In genomic region chr15:23039151-23039916, GRCh38 we compare ENCODE assay signal across 1 cellular context.
TF ChIP-seq lines count a peak whose summit lies in the region.

Gene TUBGCP5, minus strand, starts transcription at chr15:23039569. Its CDS starts 26 bp downstream, at chr15:23039543.

TF ChIP-seq in HepG2, 621 proteins besides CTCF, POLR2A, EP300 and RAD21 (continued from another document):
- TF ChIP-seq RNF219 (CRISPR knock-in tag; IDR thresholded peaks at IDR 0.05) (no peak), TEF (CRISPR knock-in tag; IDR thresholded peaks at IDR 0.05) (no peak), DNMT1 (CRISPR knock-in tag; IDR thresholded peaks at IDR 0.05) (peak; percentile 70; the same call in 1 of the 2 replicates), ZNF17 (CRISPR knock-in tag; IDR thresholded peaks at IDR 0.05) (no peak), DZIP1 (CRISPR knock-in tag; IDR thresholded peaks at IDR 0.05) (0 out of 2 replicates have a peak, but pooled peaks have one; percentile 64), RBM39 (IDR thresholded peaks at IDR 0.05; ENCODE audit: low read depth, low read length, poor library complexity, severe bottlenecking) (no peak), SMYD3 (CRISPR knock-in tag; IDR thresholded peaks at IDR 0.05) (no peak), ZSCAN9 (CRISPR knock-in tag; IDR thresholded peaks at IDR 0.05; ENCODE audit: borderline replicate concordance) (peak; percentile 70; the same call in 1 of the 2 replicates), NFE2 (CRISPR knock-in tag; IDR thresholded peaks at IDR 0.05) (no peak), POLR2AphosphoS2 (IDR thresholded peaks at IDR 0.05; ENCODE audit: low read depth, low read length) (no peak), HDAC1 (CRISPR knock-in tag; IDR thresholded peaks at IDR 0.05) (peak; percentile 93), MBD4 (IDR thresholded peaks at IDR 0.05; ENCODE audit: borderline replicate concordance, low read length) (no peak), JUNB (CRISPR knock-in tag; IDR thresholded peaks at IDR 0.05; ENCODE audit: borderline replicate concordance) (0 out of 2 replicates have a peak, but pooled peaks have one; percentile 25), ZNF598 (CRISPR knock-in tag; IDR thresholded peaks at IDR 0.05; ENCODE audit: borderline replicate concordance) (peak; percentile 83), ZNF275 (CRISPR knock-in tag; IDR thresholded peaks at IDR 0.05; ENCODE audit: borderline replicate concordance) (peak; percentile 41; the same call in 1 of the 2 replicates), ZNF282 (IDR thresholded peaks at IDR 0.05; ENCODE audit: partially characterized antibody) (no peak), MAF1 (CRISPR knock-in tag; IDR thresholded peaks at IDR 0.05; ENCODE audit: borderline replicate concordance) (no peak), TRIM24 (CRISPR knock-in tag; IDR thresholded peaks at IDR 0.05) (no peak), SMARCE1 (IDR thresholded peaks at IDR 0.05; ENCODE audit: borderline replicate concordance) (no peak), ATF4 (CRISPR knock-in tag; IDR thresholded peaks at IDR 0.05) (no peak), ZNF773 (CRISPR knock-in tag; IDR thresholded peaks at IDR 0.05; ENCODE audit: borderline replicate concordance) (no peak), ZFP90 (CRISPR knock-in tag; IDR thresholded peaks at IDR 0.05; ENCODE audit: borderline replicate concordance) (no peak), HNF1A (IDR thresholded peaks at IDR 0.05; ENCODE audit: low read depth) (no peak), HNF1A (CRISPR knock-in tag; IDR thresholded peaks at IDR 0.05; ENCODE audit: borderline replicate concordance) (peak; percentile 52), SIX4 (CRISPR knock-in tag; IDR thresholded peaks at IDR 0.05) (0 out of 2 replicates have a peak, but pooled peaks have one; percentile 45), HMGA1 (CRISPR knock-in tag; conservative IDR thresholded peaks at IDR 0.05) (no peak), ZNF230 (CRISPR knock-in tag; IDR thresholded peaks at IDR 0.05) (no peak), ZBTB2 (CRISPR knock-in tag; IDR thresholded peaks at IDR 0.05; ENCODE audit: low read depth) (peak; percentile 57; the same call in 1 of the 2 replicates), HIVEP1 (CRISPR knock-in tag; IDR thresholded peaks at IDR 0.05) (no peak), TIGD3 (CRISPR knock-in tag; IDR thresholded peaks at IDR 0.05; ENCODE audit: borderline replicate concordance) (no peak), NR2F6 (IDR thresholded peaks at IDR 0.05) (no peak), NR2F6 (CRISPR knock-in tag; IDR thresholded peaks at IDR 0.05) (no peak)
